In the genomic region with DNA sequence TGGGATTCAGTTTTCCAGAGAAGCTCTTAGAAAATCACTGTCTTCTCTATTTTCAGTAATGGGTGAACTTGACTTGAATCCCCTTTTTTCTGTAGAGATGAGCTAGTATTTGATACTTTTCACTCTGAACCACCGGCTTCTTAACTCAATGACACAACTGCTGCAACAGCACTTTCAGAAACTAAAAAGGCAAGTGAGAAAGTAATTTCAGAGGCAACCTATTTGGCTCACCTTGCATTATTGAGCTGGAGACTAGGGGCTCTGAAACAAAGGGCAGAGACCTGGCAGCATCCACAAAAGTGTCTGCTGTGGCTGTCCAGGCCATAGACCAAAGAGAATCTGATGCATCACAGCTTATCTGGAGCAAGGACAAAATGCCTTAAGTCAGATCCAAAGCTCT, we compare ENCODE assay signal across 23 cellular contexts.
"Had no signal": no experiment of that assay in that cellular context is flagged by ENCODE, and none has a peak within 500 bp of the region (broad histone marks: within the 10 kb centered on the region; RNA-seq: fewer than 3 reads in every experiment).

No MANE protein-coding gene starts in this region.

- H3K27me3 ChIP-seq: ovary, right atrium auricular region, right lobe of liver, transverse colon, upper lobe of left lung, vagina had no signal

- H3K4me2 ChIP-seq: smooth muscle cell had no signal

- H3K36me3 ChIP-seq: left ventricle myocardium inferior, ovary, right atrium auricular region, right lobe of liver, transverse colon, upper lobe of left lung, vagina had no signal

- H3K36me3 Mint-ChIP-seq: naive thymus-derived CD4-positive, alpha-beta T cell; natural killer cell treated with Interleukin-12 subunit alpha and Interleukin-12 subunit beta and Interleukin-15 and Interleukin-18, amount 100 ng/mL, for 72 hours; stimulated activated memory B cell treated with anti-CD40 and anti-IgM and Interleukin-4, amounts not matched to agents 10 μg/mL and 1 μg/mL and 100 μg/mL, for 72 hours had no signal

- DNase-seq: islet precursor cell; left ventricle myocardium inferior; midbrain; mucosa of descending colon; naive thymus-derived CD4-positive, alpha-beta T cell; ovary; right lobe of liver; stimulated activated CD4-positive, alpha-beta T cell treated with anti-CD3 and anti-CD28 coated beads, Interleukin-1b, Interleukin-23, amount 100 ng/mL, for 48 hours; stimulated activated CD4-positive, alpha-beta T cell treated with anti-CD3 and anti-CD28 coated beads, Interleukin-2, amount 100 ng/mL, for 48 hours; stimulated activated CD4-positive, alpha-beta T cell treated with anti-CD3 and anti-CD28 coated beads, Interleukin-4, amount 100 ng/mL, for 4 hours; stimulated activated CD8-positive, alpha-beta memory T cell treated with anti-CD3 and anti-CD28 coated beads, Interleukin-4, amount 100 ng/mL, for 48 hours; stimulated activated naive CD4-positive, alpha-beta T cell treated with Interleukin-2 at 50 U/mL for 16 hours; stimulated activated naive CD8-positive, alpha-beta T cell treated with anti-CD3 and anti-CD28 coated beads, Interleukin-15, amount 100 ng/mL, for 72 hours; substantia nigra; transverse colon; upper lobe of left lung had no signal

- H3K4me3 Mint-ChIP-seq: naive thymus-derived CD4-positive, alpha-beta T cell; natural killer cell treated with Interleukin-12 subunit alpha and Interleukin-12 subunit beta and Interleukin-15 and Interleukin-18, amount 100 ng/mL, for 72 hours; stimulated activated memory B cell treated with anti-CD40 and anti-IgM and Interleukin-4, amounts not matched to agents 10 μg/mL and 1 μg/mL and 100 μg/mL, for 72 hours; stimulated activated naive CD8-positive, alpha-beta T cell treated with anti-CD3 and anti-CD28 coated beads, Interleukin-15, amount 100 ng/mL, for 72 hours had no signal

- H3K27ac ChIP-seq: left ventricle myocardium inferior, ovary, right atrium auricular region, right lobe of liver, transverse colon, upper lobe of left lung, vagina had no signal

- H3K4me1 ChIP-seq: left ventricle myocardium inferior, right atrium auricular region, right lobe of liver, transverse colon, upper lobe of left lung, vagina had no signal

- H3K4me3 ChIP-seq: left ventricle myocardium inferior, lung, mucosa of descending colon, ovary, right atrium auricular region, right lobe of liver, smooth muscle cell, transverse colon, upper lobe of left lung, vagina had no signal

- H3K27ac Mint-ChIP-seq: naive thymus-derived CD4-positive, alpha-beta T cell; natural killer cell treated with Interleukin-12 subunit alpha and Interleukin-12 subunit beta and Interleukin-15 and Interleukin-18, amount 100 ng/mL, for 72 hours; progenitor cell of endocrine pancreas; stimulated activated memory B cell treated with anti-CD40 and anti-IgM and Interleukin-4, amounts not matched to agents 10 μg/mL and 1 μg/mL and 100 μg/mL, for 72 hours; stimulated activated naive CD8-positive, alpha-beta T cell treated with anti-CD3 and anti-CD28 coated beads, Interleukin-15, amount 100 ng/mL, for 72 hours had no signal

- ATAC-seq: mucosa of descending colon; naive thymus-derived CD4-positive, alpha-beta T cell; natural killer cell treated with Interleukin-12 subunit alpha and Interleukin-12 subunit beta and Interleukin-15 and Interleukin-18, amount 100 ng/mL, for 72 hours; right lobe of liver; stimulated activated memory B cell treated with anti-CD40 and anti-IgM and Interleukin-4, amounts not matched to agents 10 μg/mL and 1 μg/mL and 100 μg/mL, for 72 hours; stimulated activated naive CD8-positive, alpha-beta T cell treated with anti-CD3 and anti-CD28 coated beads, Interleukin-15, amount 100 ng/mL, for 72 hours had no signal

- H3K27me3 Mint-ChIP-seq: natural killer cell treated with Interleukin-12 subunit alpha and Interleukin-12 subunit beta and Interleukin-15 and Interleukin-18, amount 100 ng/mL, for 72 hours; progenitor cell of endocrine pancreas; stimulated activated memory B cell treated with anti-CD40 and anti-IgM and Interleukin-4, amounts not matched to agents 10 μg/mL and 1 μg/mL and 100 μg/mL, for 72 hours; stimulated activated naive CD8-positive, alpha-beta T cell treated with anti-CD3 and anti-CD28 coated beads, Interleukin-15, amount 100 ng/mL, for 72 hours had no signal

- H3K4me1 Mint-ChIP-seq: naive thymus-derived CD4-positive, alpha-beta T cell; stimulated activated memory B cell treated with anti-CD40 and anti-IgM and Interleukin-4, amounts not matched to agents 10 μg/mL and 1 μg/mL and 100 μg/mL, for 72 hours; stimulated activated naive CD8-positive, alpha-beta T cell treated with anti-CD3 and anti-CD28 coated beads, Interleukin-15, amount 100 ng/mL, for 72 hours had no signal
